Comparison of ENCODE assay signal across 9 cellular contexts in genomic region chr3:128489860-128490649, GRCh38. TPM values are rescaled to one million over a fixed set of nuclear protein-coding genes. Genes with fewer than 3 reads are reported as not detected.
A peak's percentile ranks its signal among the peaks of the same experiment; 100 is the strongest.
DNase-seq lines count a peak whose midpoint lies in the region; ATAC-seq and TF ChIP-seq lines count a peak whose summit lies in the region.
"Had no signal": no experiment of that assay in that cellular context is flagged by ENCODE, and none has a peak within 500 bp of the region (broad histone marks: within the 10 kb centered on the region; RNA-seq: fewer than 3 reads in every experiment).

No MANE protein-coding gene starts in this region.

- ATAC-seq in heart left ventricle, result peak in 2 of 4 donors; percentile 11 to 36

- WGBS in heart left ventricle, 4 donors, result 1 to 3% (median 2%) methylated on average over 29 to 69 of the region's 69 CpGs

- TF ChIP-seq CTCF in CD14-positive monocyte (IDR thresholded peaks at IDR 0.05) (no peak), heart left ventricle (IDR thresholded peaks at IDR 0.05) (peak in 7 of 12 donors; percentile 10 to 39 (median 24))

- H3K36me3 Mint-ChIP-seq in CD14-positive monocyte, result peaks cover 6 to 8% of the 10 kb centered on the region in 2 donors

- H3K9me3 ChIP-seq in HUES6 (ENCODE audit: control insufficient read depth, insufficient read depth, low read depth, low read length), result no peaks in the 10 kb centered on the region
- H3K9me3 ChIP-seq in heart left ventricle, result no peaks in the 10 kb centered on the region

- H3K9me3 Mint-ChIP-seq in CD14-positive monocyte, result peaks cover 0 to 46% (median 10%) of the 10 kb centered on the region in 7 donors

- H3K4me1 Mint-ChIP-seq in CD14-positive monocyte, result peaks cover 48% of the 10 kb centered on the region

- H3K27ac ChIP-seq in HUES6 (ENCODE audit: low read depth, low read length) (no peak overlapping the region), heart left ventricle (peak overlapping the region; percentile 64 to 98 (median 93))

- H3K4me3 Mint-ChIP-seq in CD14-positive monocyte, result peak overlapping the region; percentile 80 to 90

- H3K27me3 ChIP-seq in HUES6 (ENCODE audit: control insufficient read depth, insufficient read depth, low read length) (peaks cover 100% of the 10 kb centered on the region), heart left ventricle (peaks cover 28 to 93% (median 80%) of the 10 kb centered on the region in 9 donors)

- H3K27ac Mint-ChIP-seq in CD14-positive monocyte, result peak overlapping the region in 1 of 7 donors; percentile 85

- intact Hi-C loops in CD14-positive monocyte (cut with micrococcal nuclease), result loop anchor here (2.0 to 10.0 kb wide), 5 partner anchors 58 to 415 kb away; no protein-coding TSS in a partner anchor
- intact Hi-C loops in heart left ventricle (cut with DNase I), result loop anchor here in 8 of 10 donors (2.0 to 10.0 kb wide), 10 partner anchors 59 to 413 kb away; no protein-coding TSS in a partner anchor

- TF ChIP-seq POLR2A in heart left ventricle (IDR thresholded peaks at IDR 0.05), result no peak

- peaks cover 84 to 100% (median 94%) of the 10 kb centered on the region in 3 donors for H3K27me3 Mint-ChIP-seq in CD14-positive monocyte (ENCODE audit: low read depth in 3 of 3)

- H3K4me1 ChIP-seq in HUES6 (ENCODE audit: control insufficient read depth, insufficient read depth, low read length) (peaks cover 62% of the 10 kb centered on the region), heart left ventricle (peaks cover 0 to 81% (median 42%) of the 10 kb centered on the region in 12 donors)

- peak overlapping the region; percentile 20 for H3K9ac ChIP-seq in HUES6 (ENCODE audit: low read length)

- DNase-seq in CD14-positive monocyte (ENCODE audit: low spot score) (no peak), heart left ventricle (peak in 2 of 5 donors; percentile 30 to 47), renal cortical epithelial cell (ENCODE audit: low read depth) (peak; percentile 3), epidermal melanocyte (ENCODE audit: insufficient read length, low spot score) (no peak), H4 (ENCODE audit: low spot score) (no peak), NK-92 (lab: John Stamatoyannopoulos, UW; ENCODE audit: unreplicated experiment) (no peak)
- peak; percentile 50 to 53 for DNase-seq in activated T-cell treated with anti-CD3 and anti-CD28 coated beads, Interleukin-2, amount 50 U/mL, for 48 hours

- H3K36me3 ChIP-seq in HUES6 (ENCODE audit: control insufficient read depth, insufficient read depth, low read length) (no peaks in the 10 kb centered on the region), heart left ventricle (peaks cover 0 to 24% (median 0%) of the 10 kb centered on the region in 9 donors)

- H3K4me3 ChIP-seq in HUES6 (ENCODE audit: low read depth, low read length) (peak overlapping the region; percentile 65), heart left ventricle (peak overlapping the region; percentile 59 to 84 (median 70))

RNA-seq across cellular contexts. Expression of gene GATA2, which starts 2.9 kb away (rescaled TPM):
- polyA plus RNA-seq in CD14-positive monocyte, result under 1 TPM in 1 of 2 donors, not detected in 1; 0.07 TPM
- total RNA-seq in heart left ventricle, result 10 to 100 TPM in 7 of 9 donors, 1 to 10 TPM in 2; 6.0 to 30.7 (median 12.3) TPM
- polyA plus RNA-seq in heart left ventricle, result 10 to 100 TPM; 16.8 to 18.2 TPM
- total RNA-seq in renal cortical epithelial cell, result 1.6 and 4.3 TPM in 2 replicates
- 4.0 TPM in 2 replicates for total RNA-seq in H4 (2014; rRNA removed; shearing (Covaris generic))

RNA-seq across cellular contexts. Expression of gene DNAJB8, which starts 23.4 kb away (rescaled TPM):
- polyA plus RNA-seq in CD14-positive monocyte (not detected), heart left ventricle (not detected)
- total RNA-seq in heart left ventricle (not detected), renal cortical epithelial cell (not detected in 2 replicates)
- not detected in 2 replicates for total RNA-seq in H4 (2014; rRNA removed; shearing (Covaris generic))
- total RNA-seq: HT1080 had no signal

Comparison
In these comparisons a context has a peak if more than half of its experiments do, and no peak if none do; other contexts are left out.
1. DNase-seq: peak in activated T-cell treated with anti-CD3 and anti-CD28 coated beads, Interleukin-2, amount 50 U/mL, for 48 hours (2 of 2) and renal cortical epithelial cell (single experiment); none in CD14-positive monocyte (single experiment), epidermal melanocyte (single experiment), H4 (single experiment) and NK-92 (single experiment).